In the genomic region with DNA sequence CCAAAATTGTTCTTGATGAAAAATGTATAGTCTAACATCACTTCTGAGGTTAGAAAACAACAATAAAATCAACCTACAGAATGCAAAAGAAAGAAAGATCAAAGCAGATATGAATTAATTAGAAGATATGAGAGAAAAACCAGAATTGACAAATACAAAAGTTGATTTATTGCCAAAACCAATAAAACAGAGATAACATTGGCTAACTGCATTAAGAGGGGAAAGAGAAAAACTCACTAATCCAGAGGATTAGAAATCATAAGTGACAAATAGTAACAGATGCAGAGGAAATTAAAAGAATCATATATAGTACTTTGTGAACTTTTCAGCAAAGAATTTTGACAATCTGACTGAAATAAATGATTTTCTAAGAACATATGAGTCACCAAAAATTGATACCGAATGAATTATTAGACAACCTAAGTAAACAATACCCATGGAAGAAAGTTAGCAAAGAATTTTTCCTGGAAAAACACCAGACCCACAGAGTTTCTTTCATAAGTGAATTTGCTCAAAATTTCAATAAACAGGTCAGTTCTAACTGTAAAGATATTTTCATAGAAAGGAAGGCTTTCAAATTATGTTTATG, we compare ENCODE assay signal across 20 cellular contexts.
"Had no signal": no experiment of that assay in that cellular context is flagged by ENCODE, and none has a peak within 500 bp of the region (broad histone marks: within the 10 kb centered on the region; RNA-seq: fewer than 3 reads in every experiment).

No MANE protein-coding gene starts in this region.

- H3K27me3 Mint-ChIP-seq: activated B cell treated with CpG ODN at 0.5 μM for 24 hours; activated T-helper 17 cell treated with anti-CD3 and anti-CD28 coated beads, Interleukin-2, amount 50 U/mL, for 72 hours; memory B cell; natural killer cell treated with Interleukin-12 subunit alpha and Interleukin-12 subunit beta and Interleukin-15 and Interleukin-18, amount 100 ng/mL, for 72 hours; stimulated activated naive CD8-positive, alpha-beta T cell treated with anti-CD3 and anti-CD28 coated beads, Interleukin-15, amount 100 ng/mL, for 72 hours had no signal

- H3K4me1 ChIP-seq: psoas muscle, testis had no signal

- H3K27ac Mint-ChIP-seq: activated B cell treated with CpG ODN at 0.5 μM for 24 hours; activated CD4-positive, alpha-beta T cell treated with anti-CD3 and anti-CD28 coated beads, Interleukin-2, amount 10 ng/mL, durations not matched to agents 7 days and 5 days; activated naive CD4-positive, alpha-beta T cell treated with anti-CD3 and anti-CD28 coated beads for 36 hours; activated T-helper 17 cell treated with anti-CD3 and anti-CD28 coated beads, Interleukin-2, amount 50 U/mL, for 72 hours; memory B cell; natural killer cell treated with Interleukin-12 subunit alpha and Interleukin-12 subunit beta and Interleukin-15 and Interleukin-18, amount 100 ng/mL, for 72 hours; stimulated activated naive CD8-positive, alpha-beta T cell treated with anti-CD3 and anti-CD28 coated beads, Interleukin-15, amount 100 ng/mL, for 72 hours; T-helper 1 cell treated with Interleukin-12 subunit alpha and Interleukin-12 subunit beta and Interleukin-4 antibody, amounts not matched to agents 30 μg/mL and 1 μg/mL, for 36 hours had no signal

- H3K4me3 ChIP-seq: psoas muscle, testis had no signal

- H3K9me3 ChIP-seq: testis had no signal

- ATAC-seq: activated T-helper 17 cell treated with anti-CD3 and anti-CD28 coated beads, Interleukin-2, amount 50 U/mL, for 72 hours; foreskin keratinocyte; natural killer cell treated with Interleukin-12 subunit alpha and Interleukin-12 subunit beta and Interleukin-15 and Interleukin-18, amount 100 ng/mL, for 72 hours; psoas muscle; sciatic nerve; stimulated activated naive CD8-positive, alpha-beta T cell treated with anti-CD3 and anti-CD28 coated beads, Interleukin-15, amount 100 ng/mL, for 72 hours had no signal

- H3K4me1 Mint-ChIP-seq: activated B cell treated with CpG ODN at 0.5 μM for 24 hours; activated T-helper 17 cell treated with anti-CD3 and anti-CD28 coated beads, Interleukin-2, amount 50 U/mL, for 72 hours had no signal

- H3K27ac ChIP-seq: foreskin keratinocyte, psoas muscle, testis had no signal

- H3K27me3 ChIP-seq: foreskin keratinocyte, testis had no signal

- DNase-seq: activated B cell treated with CpG ODN at 0.5 μM for 24 hours; activated CD4-positive, alpha-beta T cell treated with anti-CD3 and anti-CD28 coated beads, Interleukin-2, amount 10 ng/mL, durations not matched to agents 7 days and 5 days; activated naive CD4-positive, alpha-beta T cell treated with anti-CD3 and anti-CD28 coated beads for 36 hours; activated T-cell treated with anti-CD3 and anti-CD28 coated beads for 4 hours; central memory CD4-positive, alpha-beta T cell; cortex of kidney; effector memory CD4-positive, alpha-beta T cell; foreskin keratinocyte; head of caudate nucleus; occipital lobe; psoas muscle; stimulated activated CD4-positive, alpha-beta T cell treated with anti-CD3 and anti-CD28 coated beads, Interleukin-4, amount 100 ng/mL, for 1 hour; stimulated activated CD8-positive, alpha-beta memory T cell treated with anti-CD3 and anti-CD28 coated beads, Interleukin-4, amount 100 ng/mL, for 48 hours; stimulated activated naive CD8-positive, alpha-beta T cell treated with anti-CD3 and anti-CD28 coated beads, Interleukin-15, amount 100 ng/mL, for 72 hours; testis had no signal

- H3K4me3 Mint-ChIP-seq: activated B cell treated with CpG ODN at 0.5 μM for 24 hours; activated CD4-positive, alpha-beta T cell treated with anti-CD3 and anti-CD28 coated beads, Interleukin-2, amount 10 ng/mL, durations not matched to agents 7 days and 5 days; activated naive CD4-positive, alpha-beta T cell treated with anti-CD3 and anti-CD28 coated beads for 36 hours; activated T-helper 17 cell treated with anti-CD3 and anti-CD28 coated beads, Interleukin-2, amount 50 U/mL, for 72 hours; memory B cell; natural killer cell treated with Interleukin-12 subunit alpha and Interleukin-12 subunit beta and Interleukin-15 and Interleukin-18, amount 100 ng/mL, for 72 hours; stimulated activated naive CD8-positive, alpha-beta T cell treated with anti-CD3 and anti-CD28 coated beads, Interleukin-15, amount 100 ng/mL, for 72 hours; T-helper 1 cell treated with Interleukin-12 subunit alpha and Interleukin-12 subunit beta and Interleukin-4 antibody, amounts not matched to agents 30 μg/mL and 1 μg/mL, for 36 hours had no signal
